Comparison of ENCODE assay signal across 9 cellular contexts in genomic region chr20:63071541-63072181, GRCh38.
DNase-seq lines count a peak whose midpoint lies in the region; ATAC-seq and TF ChIP-seq lines count a peak whose summit lies in the region.
"Had no signal": no experiment of that assay in that cellular context is flagged by ENCODE, and none has a peak within 500 bp of the region (broad histone marks: within the 10 kb centered on the region; RNA-seq: fewer than 3 reads in every experiment).

No MANE protein-coding gene starts in this region.

- no peak for TF ChIP-seq POLR2A in vagina (IDR thresholded peaks at IDR 0.05)
- no peak for TF ChIP-seq POLR2A in gastroesophageal sphincter (IDR thresholded peaks at IDR 0.05)

- H3K27ac ChIP-seq in dorsolateral prefrontal cortex (no peak overlapping the region), vagina (no peak overlapping the region), gastroesophageal sphincter (no peak overlapping the region)
- H3K27ac ChIP-seq: 22Rv1 had no signal

- H3K4me3 ChIP-seq in dorsolateral prefrontal cortex (peak overlapping the region in 33 of 59 donors; percentile 12 to 57 (median 32)), vagina (no peak overlapping the region), gastroesophageal sphincter (no peak overlapping the region)

- TF ChIP-seq EP300 in gastroesophageal sphincter (IDR thresholded peaks at IDR 0.05): no peak

- peaks cover 0 to 59% (median 31%) of the 10 kb centered on the region in 45 donors for H3K27me3 ChIP-seq in dorsolateral prefrontal cortex
- H3K27me3 ChIP-seq in vagina: peaks cover 5% of the 10 kb centered on the region
- H3K27me3 ChIP-seq in gastroesophageal sphincter: peaks cover 100% of the 10 kb centered on the region

- TF ChIP-seq CTCF in dorsolateral prefrontal cortex (IDR thresholded peaks at IDR 0.05 in 54 of 56, conservative IDR thresholded peaks at IDR 0.05 in 2 of 56; ENCODE audit: low read depth in 1 of 56, partially characterized antibody in 56 of 56) (no peak), vagina (IDR thresholded peaks at IDR 0.05) (no peak), gastroesophageal sphincter (IDR thresholded peaks at IDR 0.05) (no peak)

- H3K36me3 ChIP-seq in vagina (no peaks in the 10 kb centered on the region), gastroesophageal sphincter (no peaks in the 10 kb centered on the region)

- intact Hi-C loops in dorsolateral prefrontal cortex (cut with DNase I): no loop called here
- intact Hi-C loops in vagina (cut with DNase I): no loop called here

- H3K9me3 ChIP-seq in vagina: no peaks in the 10 kb centered on the region
- H3K9me3 ChIP-seq in gastroesophageal sphincter: peaks cover 0 to 17% (median 0%) of the 10 kb centered on the region in 3 donors

- no peaks in the 10 kb centered on the region for H3K4me1 ChIP-seq in vagina
- H3K4me1 ChIP-seq in gastroesophageal sphincter: peaks cover 0 to 16% (median 0%) of the 10 kb centered on the region in 3 donors

- WGBS in gastroesophageal sphincter (ENCODE audit: low coverage in 1 of 2), 2 donors: 20% methylated on average over 1 of the region's 40 CpGs; no CpG with 5 or more reads in 1 of the 2 donors

- ATAC-seq in gastroesophageal sphincter: no peak

- peak; percentile 46 for DNase-seq in DMS 273 (lab: John Stamatoyannopoulos, UW; ENCODE audit: unreplicated experiment)
- no peak for DNase-seq in DMS 273 treated with DMSO at 0.1 percent for 48 hours (lab: John Stamatoyannopoulos, UW)
- peak; percentile 28 for DNase-seq in NCI-H526 treated with DMSO at 0.1 percent for 48 hours (lab: John Stamatoyannopoulos, UW)
- peak in 3 of 10 donors; percentile 33 to 42 (median 37) for DNase-seq in dorsolateral prefrontal cortex
- peak in 2 of 3 donors; percentile 17 to 20 for DNase-seq in stimulated activated CD4-positive, alpha-beta T cell treated with anti-CD3 and anti-CD28 coated beads, Interleukin-12 subunit alpha, Interleukin-12 subunit beta, amount 100 ng/mL, for 48 hours (ENCODE audit: low read depth in 2 of 3, low spot score in 1 of 3)
- DNase-seq in NCI-H2029 treated with DMSO at 0.1 percent for 48 hours (lab: John Stamatoyannopoulos, UW): no peak
- DNase-seq in vagina (ENCODE audit: extremely low spot score in 2 of 2): no peak

Comparison
In these comparisons a context has a peak if more than half of its experiments do, and no peak if none do; other contexts are left out.
1. DNase-seq: peak in DMS 273 (single experiment), NCI-H526 treated with DMSO at 0.1 percent for 48 hours (single experiment) and stimulated activated CD4-positive, alpha-beta T cell treated with anti-CD3 and anti-CD28 coated beads, Interleukin-12 subunit alpha, Interleukin-12 subunit beta, amount 100 ng/mL, for 48 hours (2 of 3); none in DMS 273 treated with DMSO at 0.1 percent for 48 hours (single experiment), NCI-H2029 treated with DMSO at 0.1 percent for 48 hours (single experiment) and vagina (0 of 2).
2. H3K4me3 ChIP-seq: peak in dorsolateral prefrontal cortex (33 of 59); none in vagina (0 of 2) and gastroesophageal sphincter (0 of 2).